In genomic region chr4:80173841-80174240, GRCh38 we compare ENCODE assay signal across 1 cellular context.
TF ChIP-seq lines count a peak whose summit lies in the region.

No MANE protein-coding gene starts in this region.

TF ChIP-seq in GM12878, 131 proteins besides CTCF, POLR2A, EP300 and RAD21:
- TF ChIP-seq ZBTB4 (CRISPR knock-in tag; IDR thresholded peaks at IDR 0.05) = no peak
- no peak for TF ChIP-seq KAT2A (conservative IDR thresholded peaks at IDR 0.05; ENCODE audit: control insufficient read depth, low read depth, low read length)
- no peak for TF ChIP-seq SUZ12 (IDR thresholded peaks at IDR 0.05; ENCODE audit: unreplicated experiment)
- TF ChIP-seq MLLT1 (IDR thresholded peaks at IDR 0.05) = no peak
- TF ChIP-seq NFXL1 (IDR thresholded peaks at IDR 0.05; ENCODE audit: borderline replicate concordance) = no peak
- TF ChIP-seq RELA (IDR thresholded peaks at IDR 0.05; ENCODE audit: borderline replicate concordance, partially characterized antibody) = no peak
- no peak for TF ChIP-seq CHD4 (IDR thresholded peaks at IDR 0.05)
- TF ChIP-seq SIN3A (IDR thresholded peaks at IDR 0.05; ENCODE audit: low read depth, low read length) = no peak
- TF ChIP-seq CREM (IDR thresholded peaks at IDR 0.05; ENCODE audit: low read depth) = no peak
- no peak for TF ChIP-seq SREBF1 (IDR thresholded peaks at IDR 0.05; ENCODE audit: low read length)
